Comparison of ENCODE assay signal across 30 cellular contexts in genomic region chr17:34617398-34617797, GRCh38. TPM values are rescaled to one million over a fixed set of nuclear protein-coding genes. Genes with fewer than 3 reads are reported as not detected.
"Had no signal": no experiment of that assay in that cellular context is flagged by ENCODE, and none has a peak within 500 bp of the region (broad histone marks: within the 10 kb centered on the region; RNA-seq: fewer than 3 reads in every experiment).

No MANE protein-coding gene starts in this region.

- H3K4me2 ChIP-seq: hepatocyte had no signal

- H3K9me3 ChIP-seq: esophagus muscularis mucosa, gastroesophageal sphincter, heart left ventricle, lower lobe of right lung had no signal

- H2AFZ ChIP-seq: hepatocyte had no signal

- H3K79me2 ChIP-seq: hepatocyte had no signal

- H3K4me1 Mint-ChIP-seq: immature natural killer cell had no signal

- H3K27me3 ChIP-seq: hepatocyte had no signal

- H3K9me3 Mint-ChIP-seq: immature natural killer cell; naive thymus-derived CD4-positive, alpha-beta T cell had no signal

- H3K4me3 Mint-ChIP-seq: immature natural killer cell; naive thymus-derived CD4-positive, alpha-beta T cell had no signal

- FAIRE-seq: colon, endothelial cell of umbilical vein, frontal cortex, kidney had no signal

- H3K27ac Mint-ChIP-seq: immature natural killer cell; naive thymus-derived CD4-positive, alpha-beta T cell had no signal

- H3K4me3 ChIP-seq: coronary artery, dorsolateral prefrontal cortex, esophagus muscularis mucosa, gastroesophageal sphincter, heart left ventricle, hepatocyte, lower lobe of right lung had no signal

- H3K4me1 ChIP-seq: foreskin keratinocyte, heart left ventricle, lower lobe of right lung had no signal

- H3K36me3 ChIP-seq: esophagus muscularis mucosa, gastroesophageal sphincter, heart left ventricle, lower lobe of right lung had no signal

- H3K36me3 Mint-ChIP-seq: immature natural killer cell; naive thymus-derived CD4-positive, alpha-beta T cell had no signal

- H3K27ac ChIP-seq: coronary artery, esophagus muscularis mucosa, foreskin keratinocyte, gastroesophageal sphincter, heart left ventricle, hepatocyte, lower lobe of right lung had no signal

- ATAC-seq: foreskin keratinocyte; gastroesophageal sphincter; heart left ventricle; left colon; left lobe of liver; left ventricle myocardium superior; lower lobe of right lung; naive thymus-derived CD4-positive, alpha-beta T cell had no signal

- DNase-seq: dermis blood vessel endothelial cell; dorsolateral prefrontal cortex; effector CD4-positive, alpha-beta T cell; effector memory CD4-positive, alpha-beta T cell; foreskin keratinocyte; heart left ventricle; hypothalamus; immature natural killer cell; islet precursor cell; kidney; kidney glomerular epithelial cell; left colon; left ventricle myocardium superior; lower lobe of right lung; mesenchymal stem cell; midbrain; naive thymus-derived CD4-positive, alpha-beta T cell had no signal

RNA-seq across cellular contexts. Expression of gene TMEM132E, which starts 38.0 kb away (rescaled TPM):
- total RNA-seq: dermis blood vessel endothelial cell, endothelial cell of umbilical vein, epithelial cell of proximal tubule, fibroblast of lung, fibroblast of villous mesenchyme, foreskin keratinocyte, left colon, left ventricle myocardium superior, lung microvascular endothelial cell, mononuclear cell had no signal
- polyA plus RNA-seq: endothelial cell of umbilical vein, fibroblast of lung, foreskin keratinocyte had no signal
